In genomic region chr15:98896802-98897732, GRCh38 we compare ENCODE assay signal across 7 cellular contexts.
DNase-seq lines count a peak whose midpoint lies in the region; ATAC-seq and TF ChIP-seq lines count a peak whose summit lies in the region.

No MANE protein-coding gene starts in this region.

- peaks cover 0 to 16% of the 10 kb centered on the region in 2 donors for H3K4me1 ChIP-seq in adrenal gland (replicated peaks in 1 of 2)
- peaks cover 21 to 37% of the 10 kb centered on the region in 2 donors for H3K4me1 ChIP-seq in thyroid gland

- DNase-seq in HS-5 (ENCODE audit: low read depth) (peak; percentile 99), adrenal gland (peak in 6 of 7 donors; percentile 59 to 82 (median 74)), hepatic stellate cell (ENCODE audit: low spot score) (peak; percentile 91), thyroid gland (no peak), caudate nucleus (lab: John Stamatoyannopoulos, UW) (no peak)

- no peak for TF ChIP-seq CTCF in adrenal gland (IDR thresholded peaks at IDR 0.05)
- TF ChIP-seq CTCF in thyroid gland (IDR thresholded peaks at IDR 0.05), result no peak

- ATAC-seq in activated CD4-positive, CD25-positive, alpha-beta regulatory T cell treated with anti-CD3 and anti-CD28 coated beads, Interleukin-2, amount 50 U/mL, for 24 hours, result no peak
- no peak for ATAC-seq in GM18867 (IDR thresholded peaks at IDR 0.05; ENCODE audit: unreplicated experiment)

- H3K4me3 ChIP-seq in adrenal gland, result no peak overlapping the region
- H3K4me3 ChIP-seq in thyroid gland (replicated peaks in 1 of 3), result no peak overlapping the region

- H3K27me3 ChIP-seq in adrenal gland (no peaks in the 10 kb centered on the region), thyroid gland (no peaks in the 10 kb centered on the region)

- TF ChIP-seq POLR2A in adrenal gland (IDR thresholded peaks at IDR 0.05) (no peak), thyroid gland (IDR thresholded peaks at IDR 0.05) (no peak)

- H3K9me3 ChIP-seq in adrenal gland (replicated peaks in 1 of 3) (no peaks in the 10 kb centered on the region), thyroid gland (no peaks in the 10 kb centered on the region)

- WGBS in adrenal gland, 4 donors, result 34 to 49% (median 45%) methylated on average over 12 of the region's 12 CpGs
- 75 to 83% methylated on average over 12 of the region's 12 CpGs for WGBS in thyroid gland, 2 donors

- intact Hi-C loops in adrenal gland (cut with DNase I), result no loop called here
- intact Hi-C loops in thyroid gland (cut with DNase I), result no loop called here

- H3K36me3 ChIP-seq in adrenal gland (replicated peaks in 1 of 2), result peaks cover 0 to 9% of the 10 kb centered on the region in 2 donors
- H3K36me3 ChIP-seq in thyroid gland, result no peaks in the 10 kb centered on the region

- H3K27ac ChIP-seq in adrenal gland, result peak overlapping the region; percentile 41 to 84 (median 70)
- peak overlapping the region; percentile 3 to 82 (median 78) for H3K27ac ChIP-seq in thyroid gland
- no peak overlapping the region for H3K27ac ChIP-seq in caudate nucleus (ENCODE audit: low read depth, low read length)

Comparison
In these comparisons a context has a peak if more than half of its experiments do, and no peak if none do; other contexts are left out.
1. DNase-seq: peak in HS-5 (single experiment), adrenal gland (6 of 7) and hepatic stellate cell (single experiment); none in thyroid gland (0 of 2) and caudate nucleus (0 of 61).